In genomic region chr11:111586305-111586915, GRCh38 we compare ENCODE assay signal across 8 cellular contexts. TPM values are rescaled to one million over a fixed set of nuclear protein-coding genes. Genes with fewer than 3 reads are reported as not detected.
DNase-seq lines count a peak whose midpoint lies in the region; ATAC-seq and TF ChIP-seq lines count a peak whose summit lies in the region.

No MANE protein-coding gene starts in this region.

- no peaks in the 10 kb centered on the region for H3K4me1 ChIP-seq in mucosa of descending colon (ENCODE audit: low read depth)

- no peaks in the 10 kb centered on the region for H3K9me3 ChIP-seq in mucosa of descending colon

- no peaks in the 10 kb centered on the region for H3K36me3 ChIP-seq in mucosa of descending colon (ENCODE audit: low read depth)

- peak; percentile 57 for ATAC-seq in mucosa of descending colon
- ATAC-seq in GM21381 (IDR thresholded peaks at IDR 0.05; ENCODE audit: unreplicated experiment) = no peak
- no peak for ATAC-seq in GM19324 (IDR thresholded peaks at IDR 0.05; ENCODE audit: low FRiP score, unreplicated experiment)

- DNase-seq in EH (ENCODE audit: low read depth) = peak; percentile 57
- DNase-seq in MV-4-11 (lab: John Stamatoyannopoulos, UW) = peak; percentile 39
- DNase-seq in T-helper 1 cell = peak in 3 of 5 donors; percentile 30 to 58 (median 44)
- DNase-seq in dorsolateral prefrontal cortex = peak in 2 of 10 donors; percentile 32
- peak in 1 of 3 donors; percentile 84 for DNase-seq in mucosa of descending colon

- no peak overlapping the region for H3K27ac ChIP-seq in 22Rv1
- no peak overlapping the region for H3K27ac ChIP-seq in dorsolateral prefrontal cortex

- TF ChIP-seq CTCF in 22Rv1 (IDR thresholded peaks at IDR 0.05) = peak; percentile 81
- TF ChIP-seq CTCF in dorsolateral prefrontal cortex (IDR thresholded peaks at IDR 0.05 in 54 of 56, conservative IDR thresholded peaks at IDR 0.05 in 2 of 56; ENCODE audit: low read depth in 1 of 56, partially characterized antibody in 56 of 56) = peak; percentile 44 to 81 (median 60)
- no peak for TF ChIP-seq CTCF in mucosa of descending colon (IDR thresholded peaks at IDR 0.05)

- H3K27me3 ChIP-seq in dorsolateral prefrontal cortex = no peaks in the 10 kb centered on the region

- intact Hi-C loops in dorsolateral prefrontal cortex (cut with DNase I) (no loop called here), mucosa of descending colon (cut with DNase I, micrococcal nuclease) (loop anchor here in 1 of 2 donors (10.0 kb wide), 1 partner anchor 248 kb away; no protein-coding TSS in a partner anchor)

- H3K4me3 ChIP-seq in dorsolateral prefrontal cortex (no peak overlapping the region), mucosa of descending colon (no peak overlapping the region)

RNA-seq across cellular contexts. Expression of gene SIK2, which starts 15.8 kb away (rescaled TPM):
- total RNA-seq in dorsolateral prefrontal cortex (10 to 100 TPM; 33.1 to 72.4 (median 50.6) TPM), mucosa of descending colon (10 to 100 TPM; 22.0 to 23.0 (median 22.7) TPM)

RNA-seq across cellular contexts. Expression of gene LAYN, which starts 45.9 kb away (rescaled TPM):
- total RNA-seq in dorsolateral prefrontal cortex = 10 to 100 TPM in 87 of 120 experiments, 1 to 10 TPM in 33; 4.3 to 39.1 (median 13.3) TPM
- 10 to 100 TPM in 1 of 3 donors, 1 to 10 TPM in 1, under 1 TPM in 1; 0.90 to 22.9 (median 2.7) TPM for total RNA-seq in mucosa of descending colon
